ENCODE assay signal across 4 cellular contexts in genomic region chr17:43894494-43894893, GRCh38. TPM values are rescaled to one million over a fixed set of nuclear protein-coding genes. Genes with fewer than 3 reads are reported as not detected.
"Had no signal": no experiment of that assay in that cellular context is flagged by ENCODE, and none has a peak within 500 bp of the region (broad histone marks: within the 10 kb centered on the region; RNA-seq: fewer than 3 reads in every experiment).

No MANE protein-coding gene starts in this region.

RNA-seq across cellular contexts. Expression of gene MPP2, which starts 12.8 kb away (rescaled TPM):
- total RNA-seq: MCF 10A had no signal

RNA-seq across cellular contexts. Expression of gene CD300LG, which starts 47.5 kb away (rescaled TPM):
- total RNA-seq: LHCN-M2, M059J, MCF 10A, NCI-H460 had no signal

RNA-seq across cellular contexts. Expression of gene PPY, which starts 47.8 kb away (rescaled TPM):
- total RNA-seq: LHCN-M2, M059J, MCF 10A, NCI-H460 had no signal

RNA-seq across cellular contexts. Expression of gene PYY, which starts 59.2 kb away (rescaled TPM):
- total RNA-seq: LHCN-M2, M059J, MCF 10A, NCI-H460 had no signal
